In genomic region chr9:37464426-37465248, GRCh38 we compare ENCODE assay signal across 8 cellular contexts. TPM values are rescaled to one million over a fixed set of nuclear protein-coding genes. Genes with fewer than 3 reads are reported as not detected.
DNase-seq lines count a peak whose midpoint lies in the region; ATAC-seq and TF ChIP-seq lines count a peak whose summit lies in the region.

No MANE protein-coding gene starts in this region.

- H3K27ac Mint-ChIP-seq in Calu3 (ENCODE audit: unreplicated experiment) = peak overlapping the region; percentile 83
- peak overlapping the region; percentile 98 for H3K27ac Mint-ChIP-seq in activated naive CD8-positive, alpha-beta T cell treated with anti-CD3 and anti-CD28 coated beads for 36 hours

- peak; percentile 37 for ATAC-seq in GM19397 (IDR thresholded peaks at IDR 0.05; ENCODE audit: unreplicated experiment)
- ATAC-seq in HG03469 (IDR thresholded peaks at IDR 0.05; ENCODE audit: unreplicated experiment) = peak; percentile 24
- peak; percentile 41 for ATAC-seq in Right ventricle myocardium inferior

- H3K36me3 Mint-ChIP-seq in Calu3 (ENCODE audit: insufficient read depth, unreplicated experiment) = peaks cover 32% of the 10 kb centered on the region
- H3K36me3 Mint-ChIP-seq in activated naive CD8-positive, alpha-beta T cell treated with anti-CD3 and anti-CD28 coated beads for 36 hours = peaks cover 12% of the 10 kb centered on the region

- no TSS peak for BruUV-seq in Calu3 (replicated peaks; lab: Mats Ljungman, UMichigan)

- H3K4me1 Mint-ChIP-seq in Calu3 (ENCODE audit: low read depth, unreplicated experiment) = no peaks in the 10 kb centered on the region
- peaks cover 32% of the 10 kb centered on the region for H3K4me1 Mint-ChIP-seq in activated naive CD8-positive, alpha-beta T cell treated with anti-CD3 and anti-CD28 coated beads for 36 hours

- no peaks in the 10 kb centered on the region for H3K9me3 Mint-ChIP-seq in Calu3 (ENCODE audit: low read depth, unreplicated experiment)
- H3K9me3 Mint-ChIP-seq in activated naive CD8-positive, alpha-beta T cell treated with anti-CD3 and anti-CD28 coated beads for 36 hours = no peaks in the 10 kb centered on the region

- no peaks in the 10 kb centered on the region for H3K27me3 Mint-ChIP-seq in Calu3 (ENCODE audit: unreplicated experiment)
- H3K27me3 Mint-ChIP-seq in activated naive CD8-positive, alpha-beta T cell treated with anti-CD3 and anti-CD28 coated beads for 36 hours = no peaks in the 10 kb centered on the region

- DNase-seq in Calu3 = no peak
- peak; percentile 69 for DNase-seq in RPMI7951 (ENCODE audit: low read depth)
- DNase-seq in activated naive CD8-positive, alpha-beta T cell treated with anti-CD3 and anti-CD28 coated beads for 36 hours = peak; percentile 93
- DNase-seq in Right ventricle myocardium inferior (ENCODE audit: missing footprints) = peak; percentile 86
- DNase-seq in pons (ENCODE audit: low spot score) = peak; percentile 49
- DNase-seq in A172 (ENCODE audit: low spot score) = no peak

- peak overlapping the region; percentile 77 for H3K4me3 Mint-ChIP-seq in Calu3 (ENCODE audit: low read depth, unreplicated experiment)
- peak overlapping the region; percentile 97 for H3K4me3 Mint-ChIP-seq in activated naive CD8-positive, alpha-beta T cell treated with anti-CD3 and anti-CD28 coated beads for 36 hours

- CTCF ChIA-PET in Calu3 (lab: Charles Lee) = interaction anchor here (1.7 kb wide), 1 partner anchor 21 kb away, joined by 3 read pairs; the partner anchor contains the start of gene POLR1E

- TF ChIP-seq CTCF in Calu3 (IDR thresholded peaks at IDR 0.05; ENCODE audit: unreplicated experiment) = no peak

- intact Hi-C loops in Calu3 (cut with micrococcal nuclease; ENCODE audit: unreplicated experiment) = no loop called here
- intact Hi-C loops in Right ventricle myocardium inferior (cut with DNase I) = loop anchor here (5.0 kb wide), 1 partner anchor 42 kb away; the partner anchor contains the start of gene GRHPR

RNA-seq across cellular contexts. Expression of gene ZBTB5, which starts 0.6 kb away (rescaled TPM):
- total RNA-seq in Calu3 (2022) = 4.7 and 5.3 TPM in 2 replicates
- total RNA-seq in RPMI7951 (2014; rRNA removed; shearing (Covaris generic)) = 9.7 and 12.0 TPM in 2 replicates
- total RNA-seq in activated naive CD8-positive, alpha-beta T cell treated with anti-CD3 and anti-CD28 coated beads for 36 hours = 1 to 10 TPM; 7.0 to 7.6 TPM
- 5.1 TPM for total RNA-seq in Right ventricle myocardium inferior
- total RNA-seq in A172 (2014; rRNA removed; shearing (Covaris generic)) = 8.9 and 9.7 TPM in 2 replicates

RNA-seq across cellular contexts. Expression of gene POLR1E, which starts 21.1 kb away (rescaled TPM):
- total RNA-seq in Calu3 (2022) = 11.9 and 12.5 TPM in 2 replicates
- total RNA-seq in RPMI7951 (2014; rRNA removed; shearing (Covaris generic)) = 30.3 and 31.7 TPM in 2 replicates
- 10 to 100 TPM; 78.7 to 79.8 TPM for total RNA-seq in activated naive CD8-positive, alpha-beta T cell treated with anti-CD3 and anti-CD28 coated beads for 36 hours
- 10.5 TPM for total RNA-seq in Right ventricle myocardium inferior
- 40.3 and 43.8 TPM in 2 replicates for total RNA-seq in A172 (2014; rRNA removed; shearing (Covaris generic))

RNA-seq across cellular contexts. Expression of gene GRHPR, which starts 42.1 kb away (rescaled TPM):
- total RNA-seq in Calu3 (2022) = 26.0 and 28.0 TPM in 2 replicates
- total RNA-seq in RPMI7951 (2014; rRNA removed; shearing (Covaris generic)) = 129 and 139 TPM in 2 replicates
- total RNA-seq in activated naive CD8-positive, alpha-beta T cell treated with anti-CD3 and anti-CD28 coated beads for 36 hours = 10 to 100 TPM; 79.5 to 82.0 TPM
- total RNA-seq in Right ventricle myocardium inferior = 111 TPM
- total RNA-seq in A172 (2014; rRNA removed; shearing (Covaris generic)) = 127 and 165 TPM in 2 replicates

Comparison
In these comparisons a context has a peak if more than half of its experiments do, and no peak if none do; other contexts are left out.
1. DNase-seq: peak in RPMI7951 (single experiment), activated naive CD8-positive, alpha-beta T cell treated with anti-CD3 and anti-CD28 coated beads for 36 hours (single experiment), Right ventricle myocardium inferior (single experiment) and pons (single experiment); none in Calu3 (single experiment) and A172 (single experiment).
2. Peak in every context shown above with its lines, with median percentiles within 50 percentile points of each other: ATAC-seq.